ENCODE assay signal across 22 cellular contexts in the genomic region with DNA sequence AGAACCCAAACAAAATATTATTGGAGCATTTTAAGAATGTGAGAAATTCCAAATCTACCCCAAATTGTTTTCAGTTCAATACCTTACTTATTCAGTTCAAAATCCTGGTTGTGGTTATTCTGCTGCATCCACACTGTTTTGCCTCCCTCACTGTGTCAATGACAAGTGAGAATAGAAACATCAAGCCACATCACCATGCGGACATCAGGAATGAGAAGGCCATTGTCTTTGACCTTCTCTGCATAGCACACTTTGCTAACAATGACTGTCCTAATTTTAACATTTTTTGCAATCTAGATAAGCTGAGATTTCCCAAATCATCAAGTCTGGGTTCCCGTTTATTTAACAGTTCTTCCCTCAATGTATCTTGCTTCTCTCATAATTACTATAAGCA.
DNase-seq lines count a peak whose midpoint lies in the region; ATAC-seq and TF ChIP-seq lines count a peak whose summit lies in the region.
"Had no signal": no experiment of that assay in that cellular context is flagged by ENCODE, and none has a peak within 500 bp of the region (broad histone marks: within the 10 kb centered on the region; RNA-seq: fewer than 3 reads in every experiment).

No MANE protein-coding gene starts in this region.

- H4K20me1 ChIP-seq in GM23338 (replicated peaks; ENCODE audit: insufficient read depth): no peaks in the 10 kb centered on the region

- peak overlapping the region; percentile 17; the same call in 1 of the 2 replicates for H3K27ac ChIP-seq in GM23338 (ENCODE audit: low read depth)
- peak overlapping the region; percentile 79 for H3K27ac ChIP-seq in caudate nucleus (ENCODE audit: low read depth, low read length)
- no peak overlapping the region for H3K27ac ChIP-seq in uterus
- H3K27ac ChIP-seq: PC-9, SK-N-MC had no signal

- no peak for TF ChIP-seq CTCF in GM23338 (conservative IDR thresholded peaks at IDR 0.05; ENCODE audit: low read depth in 2 of 2)
- TF ChIP-seq CTCF in uterus (IDR thresholded peaks at IDR 0.05): no peak

- no peak for TF ChIP-seq POLR2A in uterus (IDR thresholded peaks at IDR 0.05)

- H3K27me3 Mint-ChIP-seq in GM23338 (ENCODE audit: insufficient read depth, low read depth, poor library complexity): peaks cover 2% of the 10 kb centered on the region
- peaks cover 10% of the 10 kb centered on the region for H3K27me3 Mint-ChIP-seq in T-helper 17 cell
- H3K27me3 Mint-ChIP-seq: IgD-negative memory B cell had no signal

- H3F3A ChIP-seq in GM23338 (replicated peaks; ENCODE audit: low read depth): no peaks in the 10 kb centered on the region

- no peak overlapping the region for H3K27ac Mint-ChIP-seq in GM23338
- H3K27ac Mint-ChIP-seq in T-helper 17 cell: no peak overlapping the region
- H3K27ac Mint-ChIP-seq: HFFc6, IgD-negative memory B cell had no signal

- H3K4me1 Mint-ChIP-seq in GM23338: peaks cover 35% of the 10 kb centered on the region
- H3K4me1 Mint-ChIP-seq in T-helper 17 cell: peaks cover 6% of the 10 kb centered on the region

- H3K9me3 ChIP-seq in uterus (no peaks in the 10 kb centered on the region), T-helper 17 cell (ENCODE audit: control insufficient read depth, low read length, poor library complexity, severe bottlenecking) (no peaks in the 10 kb centered on the region)
- H3K9me3 ChIP-seq: BE2C had no signal

- no peaks in the 10 kb centered on the region for H3K9me3 Mint-ChIP-seq in GM23338
- H3K9me3 Mint-ChIP-seq: IgD-negative memory B cell had no signal

- H3K4me3 Mint-ChIP-seq in GM23338 (no peak overlapping the region), T-helper 17 cell (no peak overlapping the region)
- H3K4me3 Mint-ChIP-seq: HFFc6, IgD-negative memory B cell had no signal

- H3K36me3 Mint-ChIP-seq in GM23338 (ENCODE audit: low read depth) (no peaks in the 10 kb centered on the region; the same call in 2 of the 3 replicates), T-helper 17 cell (ENCODE audit: low read depth) (no peaks in the 10 kb centered on the region)

- no peak overlapping the region for H3K4me3 ChIP-seq in GM23338
- no peak overlapping the region for H3K4me3 ChIP-seq in uterus
- H3K4me3 ChIP-seq: PC-9, SK-N-MC had no signal

- peak overlapping the region; percentile 40; the same call in 1 of the 2 replicates for H3K4me2 ChIP-seq in GM23338
- H3K4me2 ChIP-seq: PC-9 had no signal

- H3K4me1 ChIP-seq in GM23338 (ENCODE audit: insufficient read depth) (peaks cover 44% of the 10 kb centered on the region), uterus (no peaks in the 10 kb centered on the region)
- H3K4me1 ChIP-seq: BE2C had no signal

- no peak for ATAC-seq in GM23338
- no peak for ATAC-seq in T-helper 17 cell
- no peak for ATAC-seq in HG02970 (IDR thresholded peaks at IDR 0.05; ENCODE audit: low FRiP score, unreplicated experiment)

- H3K27me3 ChIP-seq in GM23338 (ENCODE audit: insufficient read depth) (no peaks in the 10 kb centered on the region), uterus (no peaks in the 10 kb centered on the region)
- H3K27me3 ChIP-seq: BE2C had no signal

- H3K9me2 ChIP-seq in GM23338 (ENCODE audit: insufficient read depth): no peaks in the 10 kb centered on the region

- peaks cover 84% of the 10 kb centered on the region for H3K79me2 ChIP-seq in GM23338 (replicated peaks; ENCODE audit: insufficient read depth)

- DNase-seq in GM23338 (ENCODE audit: low spot score) (no peak), caudate nucleus (lab: John Stamatoyannopoulos, UW) (peak in 5 of 61 donors; percentile 11 to 26 (median 13)), medulla oblongata (ENCODE audit: extremely low spot score) (peak; percentile 78), superior temporal gyrus (ENCODE audit: extremely low spot score) (peak; percentile 86), uterus (no peak), T-helper 17 cell (no peak)
- DNase-seq: BE2C, EL, GF-D8, H7, HFFc6, NCI-H1105 treated with DMSO at 0.1 percent for 48 hours, NCI-H2081 treated with DMSO at 0.1 percent for 48 hours, NCI-H446 treated with DMSO at 0.1 percent for 48 hours, NCI-H526 treated with DMSO at 0.1 percent for 48 hours, PC-9, RPMI8226, SHP77, SW 1271 had no signal

- intact Hi-C loops in uterus (cut with DNase I; ENCODE audit: low total_unique reads): no loop called here

- H3K36me3 ChIP-seq in GM23338 (ENCODE audit: insufficient read depth) (no peaks in the 10 kb centered on the region), uterus (no peaks in the 10 kb centered on the region)
- H3K36me3 ChIP-seq: BE2C had no signal

- H2AFZ ChIP-seq in GM23338: no peak overlapping the region
- H2AFZ ChIP-seq: PC-9 had no signal

TF ChIP-seq in GM23338, 12 proteins besides CTCF, POLR2A, EP300 and RAD21 (continues in another document):
- TF ChIP-seq ZNF331 (CRISPR knock-in tag; IDR thresholded peaks at IDR 0.05; ENCODE audit: low read depth): no peak
- TF ChIP-seq, protein P1, sequence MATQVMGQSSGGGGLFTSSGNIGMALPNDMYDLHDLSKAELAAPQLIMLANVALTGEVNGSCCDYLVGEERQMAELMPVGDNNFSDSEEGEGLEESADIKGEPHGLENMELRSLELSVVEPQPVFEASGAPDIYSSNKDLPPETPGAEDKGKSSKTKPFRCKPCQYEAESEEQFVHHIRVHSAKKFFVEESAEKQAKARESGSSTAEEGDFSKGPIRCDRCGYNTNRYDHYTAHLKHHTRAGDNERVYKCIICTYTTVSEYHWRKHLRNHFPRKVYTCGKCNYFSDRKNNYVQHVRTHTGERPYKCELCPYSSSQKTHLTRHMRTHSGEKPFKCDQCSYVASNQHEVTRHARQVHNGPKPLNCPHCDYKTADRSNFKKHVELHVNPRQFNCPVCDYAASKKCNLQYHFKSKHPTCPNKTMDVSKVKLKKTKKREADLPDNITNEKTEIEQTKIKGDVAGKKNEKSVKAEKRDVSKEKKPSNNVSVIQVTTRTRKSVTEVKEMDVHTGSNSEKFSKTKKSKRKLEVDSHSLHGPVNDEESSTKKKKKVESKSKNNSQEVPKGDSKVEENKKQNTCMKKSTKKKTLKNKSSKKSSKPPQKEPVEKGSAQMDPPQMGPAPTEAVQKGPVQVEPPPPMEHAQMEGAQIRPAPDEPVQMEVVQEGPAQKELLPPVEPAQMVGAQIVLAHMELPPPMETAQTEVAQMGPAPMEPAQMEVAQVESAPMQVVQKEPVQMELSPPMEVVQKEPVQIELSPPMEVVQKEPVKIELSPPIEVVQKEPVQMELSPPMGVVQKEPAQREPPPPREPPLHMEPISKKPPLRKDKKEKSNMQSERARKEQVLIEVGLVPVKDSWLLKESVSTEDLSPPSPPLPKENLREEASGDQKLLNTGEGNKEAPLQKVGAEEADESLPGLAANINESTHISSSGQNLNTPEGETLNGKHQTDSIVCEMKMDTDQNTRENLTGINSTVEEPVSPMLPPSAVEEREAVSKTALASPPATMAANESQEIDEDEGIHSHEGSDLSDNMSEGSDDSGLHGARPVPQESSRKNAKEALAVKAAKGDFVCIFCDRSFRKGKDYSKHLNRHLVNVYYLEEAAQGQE (IDR thresholded peaks at IDR 0.05; ENCODE audit: unreplicated experiment): no peak

Comparison
In these comparisons a context has a peak if more than half of its experiments do, and no peak if none do; other contexts are left out.
1. DNase-seq: peak in medulla oblongata (single experiment) and superior temporal gyrus (single experiment); none in GM23338 (single experiment), uterus (0 of 2) and T-helper 17 cell (0 of 3).
2. H3K27ac ChIP-seq: peak in GM23338 (single experiment) and caudate nucleus (single experiment); none in uterus (0 of 2).